ENCODE assay signal across 18 cellular contexts in genomic region chr12:70122804-70123203, GRCh38.
A peak's percentile ranks its signal among the peaks of the same experiment; 100 is the strongest.
DNase-seq lines count a peak whose midpoint lies in the region; ATAC-seq, FAIRE-seq and TF ChIP-seq lines count a peak whose summit lies in the region.
"Had no signal": no experiment of that assay in that cellular context is flagged by ENCODE, and none has a peak within 500 bp of the region (broad histone marks: within the 10 kb centered on the region; RNA-seq: fewer than 3 reads in every experiment).

No MANE protein-coding gene starts in this region.

- BruUV-seq in K562 (replicated peaks; lab: Mats Ljungman, UMichigan), result no TSS peak

- H2BK12ac ChIP-seq in trophoblast cell (ENCODE audit: low read length), result no peak overlapping the region

- peak; percentile 51 for ATAC-seq in K562
- ATAC-seq: CD8-positive, alpha-beta T cell; HCT116; HepG2 had no signal

- no peak overlapping the region for H3K9ac ChIP-seq in K562 (ENCODE audit: insufficient read depth in 1 of 2, low read depth in 2 of 2, low read length in 2 of 2)
- H3K9ac ChIP-seq in endodermal cell (ENCODE audit: extremely low read depth, low read length, poor library complexity, severe bottlenecking), result no peak overlapping the region
- no peak overlapping the region for H3K9ac ChIP-seq in trophoblast cell (ENCODE audit: low read length)

- H3K79me2 ChIP-seq in K562 (ENCODE audit: control insufficient read depth, insufficient read depth, low read length), result no peaks in the 10 kb centered on the region
- no peaks in the 10 kb centered on the region for H3K79me2 ChIP-seq in trophoblast cell (ENCODE audit: control insufficient read depth, insufficient read depth, low read length, poor library complexity)

- no peak overlapping the region for H2BK5ac ChIP-seq in trophoblast cell (ENCODE audit: low read depth, low read length, poor library complexity)

- no peak overlapping the region for H2BK120ac ChIP-seq in trophoblast cell (ENCODE audit: insufficient read depth, low read length, poor library complexity)

- H3K36me3 Mint-ChIP-seq in endodermal cell (ENCODE audit: low read depth), result no peaks in the 10 kb centered on the region
- no peaks in the 10 kb centered on the region for H3K36me3 Mint-ChIP-seq in endothelial cell (ENCODE audit: low read depth, unreplicated experiment)
- H3K36me3 Mint-ChIP-seq: CD14-positive monocyte; CD8-positive, alpha-beta T cell had no signal

- no peak overlapping the region for H3K18ac ChIP-seq in trophoblast cell (ENCODE audit: low read length)

- H3K9me3 ChIP-seq in K562 (replicated peaks; ENCODE audit: control insufficient read depth, insufficient read depth, low read depth, low read length), result no peaks in the 10 kb centered on the region
- no peaks in the 10 kb centered on the region for H3K9me3 ChIP-seq in endodermal cell (ENCODE audit: control insufficient read depth, low read length)
- no peaks in the 10 kb centered on the region for H3K9me3 ChIP-seq in trophoblast cell (ENCODE audit: insufficient read depth, low read depth, low read length)
- H3K9me3 ChIP-seq in MG63, result no peaks in the 10 kb centered on the region
- H3K9me3 ChIP-seq in vagina, result no peaks in the 10 kb centered on the region

- intact Hi-C loops in K562 (cut with micrococcal nuclease), result no loop called here
- intact Hi-C loops in vagina (cut with DNase I), result no loop called here

- peak overlapping the region; percentile 2 for H3K23ac ChIP-seq in trophoblast cell (ENCODE audit: low read length)

- H3K27me3 Mint-ChIP-seq in endodermal cell (ENCODE audit: insufficient read depth) (no peaks in the 10 kb centered on the region), endothelial cell (ENCODE audit: unreplicated experiment) (peaks cover 1% of the 10 kb centered on the region)

- DNase-seq in ELF-1 (ENCODE audit: low read depth, low spot score) (peak; percentile 14), K562 (ENCODE audit: extremely low read depth in 1 of 4, low spot score in 3 of 4) (no peak), endodermal cell (peak; percentile 44), trophoblast cell (no peak), endothelial cell (ENCODE audit: low spot score) (no peak), MG63 (no peak), DMS153 (lab: John Stamatoyannopoulos, UW) (no peak), vagina (ENCODE audit: extremely low spot score in 2 of 2) (no peak)
- DNase-seq: CD8-positive, alpha-beta T cell; COR-L47; DMS53 had no signal

- H4K20me1 ChIP-seq in K562 (replicated peaks; ENCODE audit: control insufficient read depth, insufficient read depth, low read length), result no peaks in the 10 kb centered on the region

- H3K27ac Mint-ChIP-seq in endodermal cell (no peak overlapping the region), endothelial cell (ENCODE audit: unreplicated experiment) (no peak overlapping the region)
- H3K27ac Mint-ChIP-seq: CD14-positive monocyte; CD8-positive, alpha-beta T cell had no signal

- TF ChIP-seq RAD21 in K562 (CRISPR knock-in tag; conservative IDR thresholded peaks at IDR 0.05 in 1 of 2, IDR thresholded peaks at IDR 0.05 in 1 of 2), result no peak

- H3K14ac ChIP-seq in trophoblast cell (ENCODE audit: low read length), result no peak overlapping the region

- H3K27ac ChIP-seq in K562 (ENCODE audit: extremely low read depth, low read depth, low read length), result no peak overlapping the region
- H3K27ac ChIP-seq in endodermal cell (ENCODE audit: low read depth, low read length), result no peak overlapping the region
- no peak overlapping the region for H3K27ac ChIP-seq in trophoblast cell (ENCODE audit: low read depth, low read length)
- no peak overlapping the region for H3K27ac ChIP-seq in vagina
- H3K27ac ChIP-seq: 22Rv1 had no signal

- 0 out of 2 replicates have a peak overlapping the region, but pooled peaks have one; percentile 55 for H2AFZ ChIP-seq in K562 (ENCODE audit: low read depth, low read length)
- H2AFZ ChIP-seq in trophoblast cell (ENCODE audit: insufficient read depth, low read length, poor library complexity), result no peak overlapping the region

- H3K4ac ChIP-seq in trophoblast cell (ENCODE audit: low read depth, low read length), result no peak overlapping the region

- H3K36me3 ChIP-seq in K562 (ENCODE audit: control insufficient read depth, insufficient read depth, low read length), result no peaks in the 10 kb centered on the region
- H3K36me3 ChIP-seq in endodermal cell (ENCODE audit: control insufficient read depth, insufficient read depth, low read length), result no peaks in the 10 kb centered on the region
- no peaks in the 10 kb centered on the region for H3K36me3 ChIP-seq in trophoblast cell (ENCODE audit: control insufficient read depth in 1 of 2, insufficient read depth in 2 of 2, low read length in 2 of 2)
- H3K36me3 ChIP-seq in MG63, result no peaks in the 10 kb centered on the region
- H3K36me3 ChIP-seq in vagina, result no peaks in the 10 kb centered on the region

- TF ChIP-seq EP300 in K562 (IDR thresholded peaks at IDR 0.05; ENCODE audit: low read length), result no peak

- H3K4me1 ChIP-seq in K562 (replicated peaks in 1 of 2; ENCODE audit: control insufficient read depth in 2 of 2, insufficient read depth in 2 of 2, low read length in 2 of 2), result no peaks in the 10 kb centered on the region
- no peaks in the 10 kb centered on the region for H3K4me1 ChIP-seq in endodermal cell (ENCODE audit: control insufficient read depth, insufficient read depth, low read length)
- no peaks in the 10 kb centered on the region for H3K4me1 ChIP-seq in trophoblast cell (ENCODE audit: control insufficient read depth in 1 of 2, insufficient read depth in 2 of 2, low read length in 2 of 2)
- no peaks in the 10 kb centered on the region for H3K4me1 ChIP-seq in vagina

- H3K4me1 Mint-ChIP-seq in endodermal cell (no peaks in the 10 kb centered on the region), endothelial cell (ENCODE audit: unreplicated experiment) (no peaks in the 10 kb centered on the region)
- H3K4me1 Mint-ChIP-seq: CD14-positive monocyte had no signal

- H3K9me3 Mint-ChIP-seq in endodermal cell, result no peaks in the 10 kb centered on the region
- H3K9me3 Mint-ChIP-seq in endothelial cell (ENCODE audit: unreplicated experiment), result no peaks in the 10 kb centered on the region
- H3K9me3 Mint-ChIP-seq: CD8-positive, alpha-beta T cell had no signal

- H4K12ac ChIP-seq in trophoblast cell (ENCODE audit: low read depth, low read length), result no peak overlapping the region

- no peak for TF ChIP-seq POLR2A in K562 (conservative IDR thresholded peaks at IDR 0.05)
- no peak for TF ChIP-seq POLR2A in vagina (IDR thresholded peaks at IDR 0.05)

- no peak overlapping the region for H4K91ac ChIP-seq in trophoblast cell (ENCODE audit: low read depth, low read length)

- in situ Hi-C loops in K562 (cut with MboI), result no loop called here

- no peak overlapping the region for H3K4me3 Mint-ChIP-seq in endodermal cell
- no peak overlapping the region for H3K4me3 Mint-ChIP-seq in endothelial cell (ENCODE audit: unreplicated experiment)
- H3K4me3 Mint-ChIP-seq: CD14-positive monocyte; CD8-positive, alpha-beta T cell had no signal

- CTCF ChIA-PET in K562 (lab: Yijun Ruan, JAX; ENCODE audit: low intra/inter-chr PET ratio), result no interaction called here

- H3K9me1 ChIP-seq in K562 (ENCODE audit: control insufficient read depth, insufficient read depth, low read length), result no peaks in the 10 kb centered on the region

- POLR2A ChIA-PET in K562 (lab: Yijun Ruan, JAX), result no interaction called here

- WGBS in K562 (ENCODE audit: insufficient coverage, low coverage, missing lambda C conversion rate), result 6% methylated on average over 5 of the region's 5 CpGs
- 92 to 96% methylated on average over 5 of the region's 5 CpGs for WGBS in endodermal cell (ENCODE audit: insufficient coverage in 1 of 2, insufficient read length in 1 of 2), 2 experiments
- no CpG with 5 or more reads among the region's 5 CpGs for WGBS in trophoblast cell (ENCODE audit: extremely low coverage, insufficient coverage, insufficient read length)

- FAIRE-seq in K562 (lab: Jason Lieb, UNC), result no peak
- FAIRE-seq: D721Med, GM12892, HepG2, HTR-8/SVneo had no signal

- no peaks in the 10 kb centered on the region for H3K79me1 ChIP-seq in trophoblast cell (ENCODE audit: low read length)

- TF ChIP-seq CTCF in K562 (IDR thresholded peaks at IDR 0.05 in 2 of 3, conservative IDR thresholded peaks at IDR 0.05 in 1 of 3; ENCODE audit: insufficient read depth in 2 of 3, low read depth in 1 of 3, low read length in 3 of 3) (no peak), endodermal cell (conservative IDR thresholded peaks at IDR 0.05) (no peak), endothelial cell (IDR thresholded peaks at IDR 0.05; ENCODE audit: unreplicated experiment) (no peak), vagina (IDR thresholded peaks at IDR 0.05) (no peak)

- H3K4me2 ChIP-seq in K562 (ENCODE audit: insufficient read depth, low read length), result no peak overlapping the region
- H3K4me2 ChIP-seq in trophoblast cell (ENCODE audit: low read length), result no peak overlapping the region

- H3K27me3 ChIP-seq in K562 (ENCODE audit: control insufficient read depth in 2 of 2, insufficient read depth in 2 of 2, low read length in 2 of 2), result no peaks in the 10 kb centered on the region
- no peaks in the 10 kb centered on the region for H3K27me3 ChIP-seq in endodermal cell (ENCODE audit: control insufficient read depth, insufficient read depth, low read length, poor library complexity, severe bottlenecking)
- H3K27me3 ChIP-seq in trophoblast cell (ENCODE audit: insufficient read depth, low read length), result no peaks in the 10 kb centered on the region
- no peaks in the 10 kb centered on the region for H3K27me3 ChIP-seq in MG63
- H3K27me3 ChIP-seq in vagina, result no peaks in the 10 kb centered on the region

- no peak overlapping the region for H4K8ac ChIP-seq in trophoblast cell (ENCODE audit: low read depth, low read length)

- H3K4me3 ChIP-seq in K562 (no peak overlapping the region), endodermal cell (ENCODE audit: low read length) (no peak overlapping the region), trophoblast cell (ENCODE audit: low read depth, low read length) (no peak overlapping the region), MG63 (no peak overlapping the region), vagina (no peak overlapping the region)

- no peak overlapping the region for H2AK5ac ChIP-seq in trophoblast cell (ENCODE audit: low read length)

TF ChIP-seq in K562, 482 proteins besides CTCF, POLR2A, EP300 and RAD21 (continues in another document):
- TF ChIP-seq MECOM (CRISPR knock-in tag; IDR thresholded peaks at IDR 0.05) (no peak), ZNF644 (tag; IDR thresholded peaks at IDR 0.05; ENCODE audit: low read depth) (no peak), EZH2 (IDR thresholded peaks at IDR 0.05; ENCODE audit: borderline replicate concordance, low read depth, low read length) (no peak), SPI1 (IDR thresholded peaks at IDR 0.05; ENCODE audit: borderline replicate concordance, low read depth, low read length) (no peak), ASH1L (IDR thresholded peaks at IDR 0.05; ENCODE audit: borderline replicate concordance, low read depth, partially characterized antibody) (no peak), SMARCC2 (IDR thresholded peaks at IDR 0.05; ENCODE audit: low read depth) (no peak)

Comparison
In these comparisons a context has a peak if more than half of its experiments do, and no peak if none do; other contexts are left out.
1. DNase-seq: peak in ELF-1 (single experiment) and endodermal cell (single experiment); none in K562 (0 of 4), trophoblast cell (0 of 2), endothelial cell (single experiment), MG63 (single experiment), DMS153 (single experiment) and vagina (0 of 2).